In genomic region chr15:81106560-81106959, GRCh38 we compare ENCODE assay signal across 8 cellular contexts. TPM values are rescaled to one million over a fixed set of nuclear protein-coding genes. Genes with fewer than 3 reads are reported as not detected.
A peak's percentile ranks its signal among the peaks of the same experiment; 100 is the strongest.
DNase-seq lines count a peak whose midpoint lies in the region; ATAC-seq and TF ChIP-seq lines count a peak whose summit lies in the region.

No MANE protein-coding gene starts in this region.

- DNase-seq in SIG-M5 treated with dmso at 0.1 percent for 504 hours (lab: John Stamatoyannopoulos, UW; ENCODE audit: unreplicated experiment) = peak; percentile 66
- DNase-seq in SIG-M5 (lab: John Stamatoyannopoulos, UW) = no peak
- peak; percentile 76 for DNase-seq in M059J (ENCODE audit: low read depth)
- peak; percentile 58 for DNase-seq in SK-N-DZ (ENCODE audit: low spot score)
- DNase-seq in astrocyte of the spinal cord (ENCODE audit: low read depth, low spot score) = peak; percentile 76
- DNase-seq in iPS DF 6.9 (ENCODE audit: low read depth, low spot score) = peak; percentile 45
- peak; percentile 20 for DNase-seq in stimulated activated CD4-positive, alpha-beta T cell treated with anti-CD3 and anti-CD28 coated beads, Interleukin-12 subunit alpha, Interleukin-12 subunit beta, amount 100 ng/mL, for 4 hours

- H3K27ac ChIP-seq in iPS DF 6.9 (ENCODE audit: low read length) = no peak overlapping the region

- WGBS in iPS DF 6.9 (ENCODE audit: insufficient coverage, insufficient read length) = no CpG with 5 or more reads among the region's 6 CpGs

- H3K4me3 ChIP-seq in astrocyte of the spinal cord (ENCODE audit: low read depth, low read length) (no peak overlapping the region), iPS DF 6.9 (ENCODE audit: low read length) (no peak overlapping the region)

- H3K27me3 ChIP-seq in iPS DF 6.9 (ENCODE audit: control insufficient read depth, insufficient read depth, low read length) = no peaks in the 10 kb centered on the region

- H3K9me3 ChIP-seq in iPS DF 6.9 (ENCODE audit: control insufficient read depth, insufficient read depth, low read length) = no peaks in the 10 kb centered on the region

- in situ Hi-C loops in astrocyte of the spinal cord (cut with HindIII; ENCODE audit: low sequenced_read_pairs) = no loop called here

- TF ChIP-seq CTCF in astrocyte of the spinal cord (IDR thresholded peaks at IDR 0.05; ENCODE audit: low read depth, low read length) = peak; percentile 69

- H3K4me1 ChIP-seq in iPS DF 6.9 (ENCODE audit: control insufficient read depth, insufficient read depth, low read length) = no peaks in the 10 kb centered on the region

- ATAC-seq in GM18909 (IDR thresholded peaks at IDR 0.05; ENCODE audit: poor library complexity, unreplicated experiment) = no peak

- no peaks in the 10 kb centered on the region for H3K36me3 ChIP-seq in iPS DF 6.9 (ENCODE audit: control insufficient read depth, insufficient read depth, low read length)

RNA-seq across cellular contexts. Expression of gene CFAP161, which starts 27.5 kb away (rescaled TPM):
- total RNA-seq in M059J (2014; rRNA removed; shearing (Covaris generic)) = not detected in 2 replicates
- not detected in 2 replicates for polyA plus RNA-seq in SK-N-DZ (2014; cell fraction: cytosol; rRNA removed)
- polyA plus RNA-seq in SK-N-DZ (2014; cell fraction: nucleus; rRNA removed) = not detected in 2 replicates
